Comparison of ENCODE assay signal across 32 cellular contexts in the genomic region with DNA sequence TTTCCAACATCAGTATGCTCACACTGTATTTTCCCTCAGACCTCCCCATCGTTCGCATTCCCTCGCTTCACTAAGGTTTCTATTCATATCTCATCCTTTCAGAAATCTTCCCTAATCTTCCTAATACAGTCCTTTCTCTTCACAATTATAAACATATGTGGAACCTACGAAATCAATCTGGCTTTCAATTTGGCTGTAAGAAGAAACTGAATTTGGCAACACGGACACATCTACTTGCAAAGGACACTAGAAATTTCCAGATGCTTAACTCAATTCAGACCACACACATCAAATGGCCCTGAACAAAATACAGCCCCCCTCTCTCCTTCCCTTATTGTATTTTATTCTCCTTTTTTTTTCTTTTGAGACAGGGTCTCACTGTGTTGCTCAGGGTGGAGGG. TPM values are rescaled to one million over a fixed set of nuclear protein-coding genes. Genes with fewer than 3 reads are reported as not detected.
"Had no signal": no experiment of that assay in that cellular context is flagged by ENCODE, and none has a peak within 500 bp of the region (broad histone marks: within the 10 kb centered on the region; RNA-seq: fewer than 3 reads in every experiment).

No MANE protein-coding gene starts in this region.

- H3K4me3 ChIP-seq: coronary artery, gastrocnemius medialis, hepatocyte, left ventricle myocardium inferior, lung, pancreas, prostate gland, skin epidermis, stomach, tibial artery, upper lobe of right lung had no signal

- H3K27me3 Mint-ChIP-seq: activated naive CD8-positive, alpha-beta T cell treated with anti-CD3 and anti-CD28 coated beads, Interleukin-2, amount 10 ng/mL, durations not matched to agents 7 days and 5 days; effector memory CD8-positive, alpha-beta T cell; stimulated activated memory B cell treated with anti-CD40 and anti-IgM and Interleukin-4, amounts not matched to agents 10 μg/mL and 1 μg/mL and 100 μg/mL, for 72 hours had no signal

- ATAC-seq: effector memory CD8-positive, alpha-beta T cell; gastrocnemius medialis; pancreas; sciatic nerve; stimulated activated memory B cell treated with anti-CD40 and anti-IgM and Interleukin-4, amounts not matched to agents 10 μg/mL and 1 μg/mL and 100 μg/mL, for 72 hours; upper lobe of right lung had no signal

- H3K27ac ChIP-seq: brain microvascular endothelial cell, coronary artery, gastrocnemius medialis, hepatocyte, left ventricle myocardium inferior, pancreas, prostate gland, stomach, tibial artery, upper lobe of right lung, WERI-Rb-1 had no signal

- H3K36me3 ChIP-seq: brain microvascular endothelial cell, pancreas, prostate gland, WERI-Rb-1 had no signal

- H3K9me3 ChIP-seq: gastrocnemius medialis, left ventricle myocardium inferior, pancreas, prostate gland, stomach, tibial artery, upper lobe of right lung had no signal

- H3K27me3 ChIP-seq: brain microvascular endothelial cell, gastrocnemius medialis, hepatocyte, pancreas, stomach, tibial artery, upper lobe of right lung had no signal

- H3K4me3 Mint-ChIP-seq: activated naive CD8-positive, alpha-beta T cell treated with anti-CD3 and anti-CD28 coated beads, Interleukin-2, amount 10 ng/mL, durations not matched to agents 7 days and 5 days; effector memory CD8-positive, alpha-beta T cell; stimulated activated memory B cell treated with anti-CD40 and anti-IgM and Interleukin-4, amounts not matched to agents 10 μg/mL and 1 μg/mL and 100 μg/mL, for 72 hours had no signal

- H3K27ac Mint-ChIP-seq: activated naive CD8-positive, alpha-beta T cell treated with anti-CD3 and anti-CD28 coated beads, Interleukin-2, amount 10 ng/mL, durations not matched to agents 7 days and 5 days; stimulated activated memory B cell treated with anti-CD40 and anti-IgM and Interleukin-4, amounts not matched to agents 10 μg/mL and 1 μg/mL and 100 μg/mL, for 72 hours had no signal

- H3K9me3 Mint-ChIP-seq: effector memory CD8-positive, alpha-beta T cell; stimulated activated memory B cell treated with anti-CD40 and anti-IgM and Interleukin-4, amounts not matched to agents 10 μg/mL and 1 μg/mL and 100 μg/mL, for 72 hours had no signal

- DNase-seq: activated CD4-positive, CD25-positive, alpha-beta regulatory T cell treated with anti-CD3 and anti-CD28 coated beads, Interleukin-2, amount 50 U/mL, for 72 hours; activated CD8-positive, alpha-beta memory T cell treated with anti-CD3 and anti-CD28 coated beads for 24 hours; activated naive CD8-positive, alpha-beta T cell treated with anti-CD3 and anti-CD28 coated beads, Interleukin-2, amount 10 ng/mL, durations not matched to agents 7 days and 5 days; activated T-cell treated with anti-CD3 and anti-CD28 coated beads, Interleukin-2, amount 50 U/mL, for 1 hour; brain microvascular endothelial cell; effector memory CD8-positive, alpha-beta T cell; erythroblast; gastrocnemius medialis; islet precursor cell; left ventricle myocardium inferior; nucleus accumbens; pancreas; retina; stimulated activated CD4-positive, alpha-beta T cell treated with anti-CD3 and anti-CD28 coated beads, Interleukin-12 subunit alpha, Interleukin-12 subunit beta, amount 100 ng/mL, for 4 hours; stimulated activated CD4-positive, alpha-beta T cell treated with anti-CD3 and anti-CD28 coated beads, Interleukin-4, amount 100 ng/mL, for 1 hour; stomach; T-helper 9 cell; tibial artery; upper lobe of right lung; WERI-Rb-1 had no signal

- H2AFZ ChIP-seq: hepatocyte had no signal

- H3K4me1 ChIP-seq: gastrocnemius medialis, left ventricle myocardium inferior, pancreas, prostate gland, stomach, tibial artery, upper lobe of right lung had no signal

- H3K4me2 ChIP-seq: hepatocyte had no signal

RNA-seq across cellular contexts. Expression of gene TM4SF19, which starts 39.1 kb away (rescaled TPM):
- total RNA-seq: cardiac septum; cerebellum; hepatocyte; left ventricle myocardium inferior; mucosa of gallbladder; prostate gland; stomach; T-helper 1 cell treated with Interleukin-12 subunit alpha and Interleukin-12 subunit beta and Interleukin-4 antibody, amounts not matched to agents 30 ng/mL and 1 ng/mL, for 36 hours had no signal
- polyA plus RNA-seq: hepatocyte, neural cell had no signal
